18 cellular contexts compared by ENCODE assay signal in genomic region chr4:84660606-84661005, GRCh38.
DNase-seq lines count a peak whose midpoint lies in the region; ATAC-seq and TF ChIP-seq lines count a peak whose summit lies in the region.
"Had no signal": no experiment of that assay in that cellular context is flagged by ENCODE, and none has a peak within 500 bp of the region (broad histone marks: within the 10 kb centered on the region; RNA-seq: fewer than 3 reads in every experiment).

No MANE protein-coding gene starts in this region.

- H3K4me3 Mint-ChIP-seq in GM23338 (no peak overlapping the region), neural progenitor cell (no peak overlapping the region)
- H3K4me3 Mint-ChIP-seq: CD4-positive, CD25-positive, alpha-beta regulatory T cell; CD8-positive, alpha-beta memory T cell had no signal

- H3K27ac ChIP-seq in GM23338 (ENCODE audit: low read depth) = no peak overlapping the region
- H3K27ac ChIP-seq in hepatocyte = peak overlapping the region; percentile 27
- H3K27ac ChIP-seq in neural progenitor cell = no peak overlapping the region
- H3K27ac ChIP-seq: GM23248, HL-60 had no signal

- H4K20me1 ChIP-seq in GM23338 (replicated peaks; ENCODE audit: insufficient read depth) = no peaks in the 10 kb centered on the region
- no peaks in the 10 kb centered on the region for H4K20me1 ChIP-seq in hepatocyte (ENCODE audit: insufficient read depth, poor library complexity, severe bottlenecking)
- H4K20me1 ChIP-seq in neural progenitor cell (ENCODE audit: low read depth) = no peaks in the 10 kb centered on the region

- H3F3A ChIP-seq in GM23338 (replicated peaks; ENCODE audit: low read depth) (no peaks in the 10 kb centered on the region), neural progenitor cell (ENCODE audit: low read depth) (no peaks in the 10 kb centered on the region)

- H2AFZ ChIP-seq in GM23338 (no peak overlapping the region), hepatocyte (no peak overlapping the region), neural progenitor cell (replicated peaks) (no peak overlapping the region)
- H2AFZ ChIP-seq: GM23248 had no signal

- H3K4me2 ChIP-seq in GM23338 = no peak overlapping the region
- peak overlapping the region; percentile 27 for H3K4me2 ChIP-seq in hepatocyte
- no peak overlapping the region for H3K4me2 ChIP-seq in neural progenitor cell

- H3K27me3 ChIP-seq in GM23338 (ENCODE audit: insufficient read depth) (no peaks in the 10 kb centered on the region), hepatocyte (no peaks in the 10 kb centered on the region), neural progenitor cell (no peaks in the 10 kb centered on the region)
- H3K27me3 ChIP-seq: BE2C had no signal

- H3K79me2 ChIP-seq in GM23338 (replicated peaks; ENCODE audit: insufficient read depth) (no peaks in the 10 kb centered on the region), hepatocyte (no peaks in the 10 kb centered on the region), neural progenitor cell (ENCODE audit: low read depth) (no peaks in the 10 kb centered on the region)

- no peak overlapping the region for H3K9ac ChIP-seq in neural progenitor cell
- H3K9ac ChIP-seq: GM23248 had no signal

- ATAC-seq in GM23338 = peak; percentile 53; the same call in 2 of the 3 replicates
- ATAC-seq in HG03378 (IDR thresholded peaks at IDR 0.05; ENCODE audit: unreplicated experiment) = no peak
- no peak for ATAC-seq in HG03095 (IDR thresholded peaks at IDR 0.05; ENCODE audit: unreplicated experiment)
- ATAC-seq: HCT116, K562 had no signal

- DNase-seq in GM23338 (ENCODE audit: low spot score) (no peak), hepatocyte (ENCODE audit: low spot score) (no peak), neural progenitor cell (ENCODE audit: low spot score) (no peak), H4 (ENCODE audit: low spot score) (no peak)
- DNase-seq: ACHN; BE2C; C1 segment of cervical spinal cord; CD4-positive, CD25-positive, alpha-beta regulatory T cell; CD8-positive, alpha-beta memory T cell; COR-L47; GM23248; H7; IMR-90 had no signal

- peaks cover 5% of the 10 kb centered on the region; the same call in 1 of the 2 replicates for H3K36me3 ChIP-seq in GM23338 (ENCODE audit: insufficient read depth)
- no peaks in the 10 kb centered on the region for H3K36me3 ChIP-seq in hepatocyte (replicated peaks; ENCODE audit: insufficient read depth, low read depth)
- no peaks in the 10 kb centered on the region for H3K36me3 ChIP-seq in neural progenitor cell
- H3K36me3 ChIP-seq: BE2C had no signal

- peaks cover 7% of the 10 kb centered on the region for H3K27me3 Mint-ChIP-seq in GM23338 (ENCODE audit: insufficient read depth, low read depth, poor library complexity)
- peaks cover 11% of the 10 kb centered on the region for H3K27me3 Mint-ChIP-seq in neural progenitor cell (ENCODE audit: insufficient read depth, low read depth)
- H3K27me3 Mint-ChIP-seq: CD4-positive, CD25-positive, alpha-beta regulatory T cell had no signal

- H3K9me3 ChIP-seq in hepatocyte (ENCODE audit: low read depth) (no peaks in the 10 kb centered on the region), neural progenitor cell (ENCODE audit: low read depth) (peaks cover 10% of the 10 kb centered on the region)
- H3K9me3 ChIP-seq: BE2C had no signal

- H3K27ac Mint-ChIP-seq in GM23338 (peak overlapping the region; percentile 16; the same call in 1 of the 2 replicates), neural progenitor cell (peak overlapping the region; percentile 18)
- H3K27ac Mint-ChIP-seq: CD4-positive, CD25-positive, alpha-beta regulatory T cell; CD8-positive, alpha-beta memory T cell had no signal

- TF ChIP-seq CTCF in GM23338 (conservative IDR thresholded peaks at IDR 0.05; ENCODE audit: low read depth in 2 of 2) (no peak), hepatocyte (IDR thresholded peaks at IDR 0.05; ENCODE audit: poor library complexity) (no peak), neural progenitor cell (IDR thresholded peaks at IDR 0.05) (no peak)

- 83% methylated on average over 3 of the region's 3 CpGs for WGBS in hepatocyte (ENCODE audit: low lambda C conversion rate, missing lambda C conversion rate)

- H3K9me3 Mint-ChIP-seq in GM23338 (peaks cover 50% of the 10 kb centered on the region), neural progenitor cell (peaks cover 25% of the 10 kb centered on the region)

- H3K4me1 Mint-ChIP-seq in GM23338 (peaks cover 15% of the 10 kb centered on the region), neural progenitor cell (peaks cover 6% of the 10 kb centered on the region)
- H3K4me1 Mint-ChIP-seq: CD4-positive, CD25-positive, alpha-beta regulatory T cell; CD8-positive, alpha-beta memory T cell had no signal

- no peak overlapping the region for H3K4me3 ChIP-seq in GM23338
- no peak overlapping the region for H3K4me3 ChIP-seq in hepatocyte
- no peak overlapping the region for H3K4me3 ChIP-seq in neural progenitor cell
- H3K4me3 ChIP-seq: GM23248, K562 had no signal

- peaks cover 58% of the 10 kb centered on the region for H3K36me3 Mint-ChIP-seq in GM23338 (ENCODE audit: low read depth)
- peaks cover 22% of the 10 kb centered on the region for H3K36me3 Mint-ChIP-seq in neural progenitor cell
- H3K36me3 Mint-ChIP-seq: CD4-positive, CD25-positive, alpha-beta regulatory T cell had no signal

- H3K9me2 ChIP-seq in GM23338 (ENCODE audit: insufficient read depth) = 0 out of 2 replicates have a peak, but pooled peaks cover 8% of the 10 kb centered on the region
- no peaks in the 10 kb centered on the region for H3K9me2 ChIP-seq in hepatocyte (replicated peaks; ENCODE audit: insufficient read depth)

- peaks cover 16% of the 10 kb centered on the region for H3K4me1 ChIP-seq in GM23338 (ENCODE audit: insufficient read depth)
- H3K4me1 ChIP-seq in hepatocyte (ENCODE audit: insufficient read depth) = peaks cover 10% of the 10 kb centered on the region
- no peaks in the 10 kb centered on the region for H3K4me1 ChIP-seq in neural progenitor cell
- H3K4me1 ChIP-seq: BE2C had no signal

TF ChIP-seq in GM23338, 12 proteins besides CTCF, POLR2A, EP300 and RAD21 (continues in another document):
- TF ChIP-seq ZNF114 (CRISPR knock-in tag; IDR thresholded peaks at IDR 0.05) (no peak), NANOG (IDR thresholded peaks at IDR 0.05; ENCODE audit: borderline replicate concordance) (no peak), ETS1 (IDR thresholded peaks at IDR 0.05) (no peak), EZH2 (IDR thresholded peaks at IDR 0.05; ENCODE audit: low read depth, unreplicated experiment) (no peak), REST (IDR thresholded peaks at IDR 0.05; ENCODE audit: unreplicated experiment) (no peak), JUNB (IDR thresholded peaks at IDR 0.05; ENCODE audit: unreplicated experiment) (no peak), STAT1 (IDR thresholded peaks at IDR 0.05; ENCODE audit: unreplicated experiment) (no peak), ZNF331 (CRISPR knock-in tag; IDR thresholded peaks at IDR 0.05; ENCODE audit: low read depth) (no peak)
